In the genomic region with DNA sequence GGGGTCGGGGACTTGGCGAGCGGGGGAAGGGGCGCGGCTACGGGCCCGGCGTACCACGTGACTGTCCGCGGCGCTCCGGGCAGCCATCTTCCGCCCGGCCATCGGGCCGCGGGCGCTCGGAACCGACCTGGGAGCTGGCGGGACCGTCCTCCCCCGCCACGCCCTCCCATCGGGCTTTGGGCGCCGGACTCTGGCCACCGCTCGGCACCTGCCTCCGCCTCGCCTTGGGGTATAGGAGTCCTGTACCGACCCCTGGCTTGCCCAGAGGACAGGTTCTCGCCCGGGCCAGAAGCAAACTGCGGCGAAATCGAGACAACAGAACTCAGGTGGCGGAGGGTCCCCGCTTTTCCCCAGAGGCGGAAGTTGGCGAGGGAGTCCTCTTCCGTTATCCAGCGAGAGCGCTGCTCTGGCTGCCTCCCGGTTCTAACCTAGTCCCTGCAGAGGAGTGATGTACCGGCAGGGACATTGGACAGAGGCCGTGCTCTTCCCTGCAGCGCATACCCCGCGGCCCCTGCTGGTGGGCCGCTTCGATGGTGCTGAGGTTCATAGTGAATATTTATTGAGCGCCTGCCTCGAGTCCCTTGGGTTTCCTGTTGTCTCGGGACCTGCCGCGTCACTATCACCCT, we compare ENCODE assay signal across 8 cellular contexts. TPM values are rescaled to one million over a fixed set of nuclear protein-coding genes. Genes with fewer than 3 reads are reported as not detected.
DNase-seq lines count a peak whose midpoint lies in the region; ATAC-seq and TF ChIP-seq lines count a peak whose summit lies in the region.

No MANE protein-coding gene starts in this region.

- H3K36me3 Mint-ChIP-seq in activated CD4-positive, alpha-beta T cell treated with anti-CD3 and anti-CD28 coated beads for 36 hours (ENCODE audit: low read depth) = peaks cover 2% of the 10 kb centered on the region

- H3K4me3 ChIP-seq in colonic mucosa = peak overlapping the region; percentile 89

- peak overlapping the region; percentile 100 for H3K27ac ChIP-seq in colonic mucosa

- peak overlapping the region; percentile 94 for H3K27ac Mint-ChIP-seq in activated CD4-positive, alpha-beta T cell treated with anti-CD3 and anti-CD28 coated beads for 36 hours

- TF ChIP-seq POLR2A in GM18526 (IDR thresholded peaks at IDR 0.05; ENCODE audit: extremely low read depth, insufficient read length) = peak; percentile 74

- H3K4me3 Mint-ChIP-seq in activated CD4-positive, alpha-beta T cell treated with anti-CD3 and anti-CD28 coated beads for 36 hours = peak overlapping the region; percentile 78

- H3K27me3 ChIP-seq in colonic mucosa = no peaks in the 10 kb centered on the region

- no peaks in the 10 kb centered on the region for H3K9me3 Mint-ChIP-seq in activated CD4-positive, alpha-beta T cell treated with anti-CD3 and anti-CD28 coated beads for 36 hours (ENCODE audit: low read depth)

- ATAC-seq in HG03039 (IDR thresholded peaks at IDR 0.05; ENCODE audit: unreplicated experiment) = peak; percentile 40
- ATAC-seq in activated CD4-positive, alpha-beta T cell treated with anti-CD3 and anti-CD28 coated beads for 36 hours = peak; percentile 30

- peak; percentile 93 for DNase-seq in AG20443 (ENCODE audit: low spot score)
- DNase-seq in NCI-H2171 treated with DMSO at 0.1 percent for 48 hours (lab: John Stamatoyannopoulos, UW) = peak; percentile 62
- peak; percentile 76 for DNase-seq in activated CD4-positive, alpha-beta T cell treated with anti-CD3 and anti-CD28 coated beads for 36 hours
- DNase-seq in colonic mucosa = peak; percentile 85
- peak; percentile 93 for DNase-seq in left kidney (ENCODE audit: low read depth, low spot score)
- DNase-seq in stimulated activated CD4-positive, alpha-beta T cell treated with anti-CD3 and anti-CD28 coated beads, Interleukin-4, amount 100 ng/mL, for 4 hours = peak; percentile 50 to 59

- peak overlapping the region; percentile 86 to 97 for H3K9ac ChIP-seq in colonic mucosa (ENCODE audit: low read depth in 2 of 2, low read length in 2 of 2)

- POLR2A ChIA-PET in activated CD4-positive, alpha-beta T cell treated with anti-CD3 and anti-CD28 coated beads for 36 hours (lab: Charles Lee) = interaction anchor here (0.6 to 1.5 kb wide), 8 partner anchors 12 to 1076 kb away, joined by 3 to 4 read pairs (median 4); no protein-coding TSS in a partner anchor

- peaks cover 6% of the 10 kb centered on the region for H3K4me1 ChIP-seq in colonic mucosa

- peaks cover 39% of the 10 kb centered on the region for H3K4me1 Mint-ChIP-seq in activated CD4-positive, alpha-beta T cell treated with anti-CD3 and anti-CD28 coated beads for 36 hours

- no peaks in the 10 kb centered on the region for H3K36me3 ChIP-seq in colonic mucosa

- TF ChIP-seq CTCF in colonic mucosa (IDR thresholded peaks at IDR 0.05) = peak; percentile 35

- intact Hi-C loops in activated CD4-positive, alpha-beta T cell treated with anti-CD3 and anti-CD28 coated beads for 36 hours (cut with DNase I, micrococcal nuclease) = loop anchor here (1.0 to 5.0 kb wide), 8 partner anchors 11 to 1086 kb away; a partner anchor contains a TSS
- intact Hi-C loops in colonic mucosa (cut with DNase I) = loop anchor here (2.0 to 10.0 kb wide), 2 partner anchors 66 to 210 kb away; no protein-coding TSS in a partner anchor

- H3K9me3 ChIP-seq in colonic mucosa = no peaks in the 10 kb centered on the region

- H3K27me3 Mint-ChIP-seq in activated CD4-positive, alpha-beta T cell treated with anti-CD3 and anti-CD28 coated beads for 36 hours = no peaks in the 10 kb centered on the region

- CTCF ChIA-PET in activated CD4-positive, alpha-beta T cell treated with anti-CD3 and anti-CD28 coated beads for 36 hours (lab: Charles Lee) = interaction anchor here (0.6 to 2.0 kb wide), 5 partner anchors 12 to 320 kb away, joined by 3 to 9 read pairs (median 5); no protein-coding TSS in a partner anchor

RNA-seq across cellular contexts. Expression of a gene that starts 1.2 kb away (rescaled TPM):
- 1 to 10 TPM; 7.5 to 9.0 TPM for total RNA-seq in activated CD4-positive, alpha-beta T cell treated with anti-CD3 and anti-CD28 coated beads for 36 hours
- total RNA-seq in colonic mucosa = 10 to 100 TPM; 19.4 to 19.5 TPM

Comparison
In these comparisons a context has a peak if more than half of its experiments do, and no peak if none do; other contexts are left out.
1. Peak in every context shown above with its lines: DNase-seq, ATAC-seq, H3K4me3 ChIP-seq and H3K27ac ChIP-seq.